Comparison of ENCODE assay signal across 1 cellular context in the genomic region with DNA sequence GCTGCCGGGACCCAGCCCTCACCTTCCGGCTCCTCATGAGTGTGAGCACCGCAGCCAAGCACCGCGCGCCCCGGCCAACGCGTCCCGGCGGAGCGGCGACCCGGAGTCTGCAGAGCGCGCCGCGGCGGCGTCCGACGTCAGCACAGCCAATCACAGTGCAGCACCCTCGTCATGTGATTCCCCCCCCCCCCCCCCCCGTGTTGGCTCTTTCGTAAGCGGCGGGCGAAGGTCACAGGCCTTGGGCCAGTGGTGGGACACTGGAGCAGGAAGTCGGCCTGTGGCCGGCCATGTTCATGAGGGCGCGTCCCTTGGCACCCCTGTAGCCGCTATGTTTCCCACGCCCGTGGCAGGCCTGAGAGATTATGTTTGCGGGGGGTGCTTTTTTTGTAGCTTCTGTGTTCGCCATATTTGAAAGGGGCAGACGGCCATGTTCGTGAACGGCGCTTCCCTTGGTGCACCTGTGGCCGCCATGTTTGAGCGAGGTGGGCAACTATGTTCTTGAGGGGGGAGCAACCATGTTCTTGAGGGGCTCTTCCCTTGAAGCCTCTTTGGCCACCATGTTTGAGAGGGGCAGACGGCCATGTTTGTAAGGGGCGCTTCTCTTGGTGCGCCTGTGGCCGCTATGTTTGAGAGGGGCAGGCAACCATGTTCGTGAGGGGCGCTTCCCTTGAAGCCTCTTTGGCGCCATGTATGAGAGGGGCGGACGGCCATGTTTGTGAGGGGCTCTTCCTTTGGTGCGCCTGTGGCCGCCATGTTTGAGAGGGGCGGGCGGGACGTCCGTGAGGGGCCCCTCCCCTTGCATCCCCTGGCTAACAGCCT.
A peak's percentile ranks its signal among the peaks of the same experiment; 100 is the strongest.
TF ChIP-seq lines count a peak whose summit lies in the region.

A gene (minus strand): TSS at position 123 of the 819 bp plus-strand sequence. CDS start 86 bp downstream, at position 37.

TF ChIP-seq in WTC11, 78 proteins besides CTCF, POLR2A, EP300 and RAD21 (continued from another document):
- TF ChIP-seq CREM (CRISPR knock-in tag; IDR thresholded peaks at IDR 0.05): no peak
- TF ChIP-seq JAZF1 (CRISPR knock-in tag; IDR thresholded peaks at IDR 0.05): no peak
- peak; percentile 55 for TF ChIP-seq SP1 (CRISPR knock-in tag; conservative IDR thresholded peaks at IDR 0.05)
- TF ChIP-seq ZNF416 (CRISPR knock-in tag; IDR thresholded peaks at IDR 0.05): no peak
- TF ChIP-seq ZNF263 (CRISPR knock-in tag; IDR thresholded peaks at IDR 0.05; ENCODE audit: low read depth): no peak
- TF ChIP-seq ZNF121 (CRISPR knock-in tag; IDR thresholded peaks at IDR 0.05): peak; percentile 73; the same call in 1 of the 2 replicates
- TF ChIP-seq, protein P1, sequence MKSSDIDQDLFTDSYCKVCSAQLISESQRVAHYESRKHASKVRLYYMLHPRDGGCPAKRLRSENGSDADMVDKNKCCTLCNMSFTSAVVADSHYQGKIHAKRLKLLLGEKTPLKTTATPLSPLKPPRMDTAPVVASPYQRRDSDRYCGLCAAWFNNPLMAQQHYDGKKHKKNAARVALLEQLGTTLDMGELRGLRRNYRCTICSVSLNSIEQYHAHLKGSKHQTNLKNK (CRISPR knock-in tag; IDR thresholded peaks at IDR 0.05): no peak
- TF ChIP-seq NR2C2 (CRISPR knock-in tag; IDR thresholded peaks at IDR 0.05): no peak
- TF ChIP-seq, protein P2, sequence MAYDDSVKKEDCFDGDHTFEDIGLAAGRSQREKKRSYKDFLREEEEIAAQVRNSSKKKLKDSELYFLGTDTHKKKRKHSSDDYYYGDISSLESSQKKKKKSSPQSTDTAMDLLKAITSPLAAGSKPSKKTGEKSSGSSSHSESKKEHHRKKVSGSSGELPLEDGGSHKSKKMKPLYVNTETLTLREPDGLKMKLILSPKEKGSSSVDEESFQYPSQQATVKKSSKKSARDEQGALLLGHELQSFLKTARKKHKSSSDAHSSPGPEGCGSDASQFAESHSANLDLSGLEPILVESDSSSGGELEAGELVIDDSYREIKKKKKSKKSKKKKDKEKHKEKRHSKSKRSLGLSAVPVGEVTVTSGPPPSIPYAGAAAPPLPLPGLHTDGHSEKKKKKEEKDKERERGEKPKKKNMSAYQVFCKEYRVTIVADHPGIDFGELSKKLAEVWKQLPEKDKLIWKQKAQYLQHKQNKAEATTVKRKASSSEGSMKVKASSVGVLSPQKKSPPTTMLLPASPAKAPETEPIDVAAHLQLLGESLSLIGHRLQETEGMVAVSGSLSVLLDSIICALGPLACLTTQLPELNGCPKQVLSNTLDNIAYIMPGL (CRISPR knock-in tag; IDR thresholded peaks at IDR 0.05): no peak
- TF ChIP-seq NR3C1 (CRISPR knock-in tag; conservative IDR thresholded peaks at IDR 0.05; ENCODE audit: low read depth): no peak
- no peak for TF ChIP-seq ATF1 (CRISPR knock-in tag; IDR thresholded peaks at IDR 0.05)
- TF ChIP-seq, protein P3, sequence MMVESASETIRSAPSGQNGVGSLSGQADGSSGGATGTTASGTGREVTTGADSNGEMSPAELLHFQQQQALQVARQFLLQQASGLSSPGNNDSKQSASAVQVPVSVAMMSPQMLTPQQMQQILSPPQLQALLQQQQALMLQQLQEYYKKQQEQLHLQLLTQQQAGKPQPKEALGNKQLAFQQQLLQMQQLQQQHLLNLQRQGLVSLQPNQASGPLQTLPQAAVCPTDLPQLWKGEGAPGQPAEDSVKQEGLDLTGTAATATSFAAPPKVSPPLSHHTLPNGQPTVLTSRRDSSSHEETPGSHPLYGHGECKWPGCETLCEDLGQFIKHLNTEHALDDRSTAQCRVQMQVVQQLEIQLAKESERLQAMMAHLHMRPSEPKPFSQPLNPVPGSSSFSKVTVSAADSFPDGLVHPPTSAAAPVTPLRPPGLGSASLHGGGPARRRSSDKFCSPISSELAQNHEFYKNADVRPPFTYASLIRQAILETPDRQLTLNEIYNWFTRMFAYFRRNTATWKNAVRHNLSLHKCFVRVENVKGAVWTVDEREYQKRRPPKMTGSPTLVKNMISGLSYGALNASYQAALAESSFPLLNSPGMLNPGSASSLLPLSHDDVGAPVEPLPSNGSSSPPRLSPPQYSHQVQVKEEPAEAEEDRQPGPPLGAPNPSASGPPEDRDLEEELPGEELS (CRISPR knock-in tag; IDR thresholded peaks at IDR 0.05): no peak; the same call in 1 of the 2 replicates
- no peak for TF ChIP-seq TEAD4 (CRISPR knock-in tag; IDR thresholded peaks at IDR 0.05)
- TF ChIP-seq TCF7 (CRISPR knock-in tag; IDR thresholded peaks at IDR 0.05; ENCODE audit: low read depth): no peak
- no peak for TF ChIP-seq ZBTB21 (CRISPR knock-in tag; IDR thresholded peaks at IDR 0.05; ENCODE audit: borderline replicate concordance)
- TF ChIP-seq FOXK1 (CRISPR knock-in tag; IDR thresholded peaks at IDR 0.05): no peak; the same call in 1 of the 2 replicates
- no peak for TF ChIP-seq RELA (CRISPR knock-in tag; IDR thresholded peaks at IDR 0.05; ENCODE audit: borderline replicate concordance)
- no peak for TF ChIP-seq FOXP1 (CRISPR knock-in tag; IDR thresholded peaks at IDR 0.05; ENCODE audit: borderline replicate concordance)
- TF ChIP-seq, protein P4, sequence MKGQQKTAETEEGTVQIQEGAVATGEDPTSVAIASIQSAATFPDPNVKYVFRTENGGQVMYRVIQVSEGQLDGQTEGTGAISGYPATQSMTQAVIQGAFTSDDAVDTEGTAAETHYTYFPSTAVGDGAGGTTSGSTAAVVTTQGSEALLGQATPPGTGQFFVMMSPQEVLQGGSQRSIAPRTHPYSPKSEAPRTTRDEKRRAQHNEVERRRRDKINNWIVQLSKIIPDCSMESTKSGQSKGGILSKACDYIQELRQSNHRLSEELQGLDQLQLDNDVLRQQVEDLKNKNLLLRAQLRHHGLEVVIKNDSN (CRISPR knock-in tag; IDR thresholded peaks at IDR 0.05): peak; percentile 91
- no peak for TF ChIP-seq MXD4 (CRISPR knock-in tag; IDR thresholded peaks at IDR 0.05; ENCODE audit: borderline replicate concordance)
- no peak for TF ChIP-seq SMAD4 (CRISPR knock-in tag; IDR thresholded peaks at IDR 0.05)
- no peak for TF ChIP-seq GTF2I (CRISPR knock-in tag; conservative IDR thresholded peaks at IDR 0.05)
- TF ChIP-seq, protein P5, sequence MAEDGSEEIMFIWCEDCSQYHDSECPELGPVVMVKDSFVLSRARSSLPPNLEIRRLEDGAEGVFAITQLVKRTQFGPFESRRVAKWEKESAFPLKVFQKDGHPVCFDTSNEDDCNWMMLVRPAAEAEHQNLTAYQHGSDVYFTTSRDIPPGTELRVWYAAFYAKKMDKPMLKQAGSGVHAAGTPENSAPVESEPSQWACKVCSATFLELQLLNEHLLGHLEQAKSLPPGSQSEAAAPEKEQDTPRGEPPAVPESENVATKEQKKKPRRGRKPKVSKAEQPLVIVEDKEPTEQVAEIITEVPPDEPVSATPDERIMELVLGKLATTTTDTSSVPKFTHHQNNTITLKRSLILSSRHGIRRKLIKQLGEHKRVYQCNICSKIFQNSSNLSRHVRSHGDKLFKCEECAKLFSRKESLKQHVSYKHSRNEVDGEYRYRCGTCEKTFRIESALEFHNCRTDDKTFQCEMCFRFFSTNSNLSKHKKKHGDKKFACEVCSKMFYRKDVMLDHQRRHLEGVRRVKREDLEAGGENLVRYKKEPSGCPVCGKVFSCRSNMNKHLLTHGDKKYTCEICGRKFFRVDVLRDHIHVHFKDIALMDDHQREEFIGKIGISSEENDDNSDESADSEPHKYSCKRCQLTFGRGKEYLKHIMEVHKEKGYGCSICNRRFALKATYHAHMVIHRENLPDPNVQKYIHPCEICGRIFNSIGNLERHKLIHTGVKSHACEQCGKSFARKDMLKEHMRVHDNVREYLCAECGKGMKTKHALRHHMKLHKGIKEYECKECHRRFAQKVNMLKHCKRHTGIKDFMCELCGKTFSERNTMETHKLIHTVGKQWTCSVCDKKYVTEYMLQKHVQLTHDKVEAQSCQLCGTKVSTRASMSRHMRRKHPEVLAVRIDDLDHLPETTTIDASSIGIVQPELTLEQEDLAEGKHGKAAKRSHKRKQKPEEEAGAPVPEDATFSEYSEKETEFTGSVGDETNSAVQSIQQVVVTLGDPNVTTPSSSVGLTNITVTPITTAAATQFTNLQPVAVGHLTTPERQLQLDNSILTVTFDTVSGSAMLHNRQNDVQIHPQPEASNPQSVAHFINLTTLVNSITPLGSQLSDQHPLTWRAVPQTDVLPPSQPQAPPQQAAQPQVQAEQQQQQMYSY (CRISPR knock-in tag; IDR thresholded peaks at IDR 0.05): no peak
- TF ChIP-seq, protein P6, sequence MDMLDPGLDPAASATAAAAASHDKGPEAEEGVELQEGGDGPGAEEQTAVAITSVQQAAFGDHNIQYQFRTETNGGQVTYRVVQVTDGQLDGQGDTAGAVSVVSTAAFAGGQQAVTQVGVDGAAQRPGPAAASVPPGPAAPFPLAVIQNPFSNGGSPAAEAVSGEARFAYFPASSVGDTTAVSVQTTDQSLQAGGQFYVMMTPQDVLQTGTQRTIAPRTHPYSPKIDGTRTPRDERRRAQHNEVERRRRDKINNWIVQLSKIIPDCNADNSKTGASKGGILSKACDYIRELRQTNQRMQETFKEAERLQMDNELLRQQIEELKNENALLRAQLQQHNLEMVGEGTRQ (CRISPR knock-in tag; IDR thresholded peaks at IDR 0.05): peak; percentile 92
- no peak for TF ChIP-seq RORB (CRISPR knock-in tag; IDR thresholded peaks at IDR 0.05)
- TF ChIP-seq ZNF317 (CRISPR knock-in tag; IDR thresholded peaks at IDR 0.05; ENCODE audit: borderline replicate concordance, low read depth): no peak
- no peak for TF ChIP-seq KAT7 (CRISPR knock-in tag; IDR thresholded peaks at IDR 0.05; ENCODE audit: borderline replicate concordance)
- peak; percentile 34; the same call in 1 of the 2 replicates for TF ChIP-seq GABPB1 (CRISPR knock-in tag; IDR thresholded peaks at IDR 0.05)
- TF ChIP-seq FOXJ3 (CRISPR knock-in tag; IDR thresholded peaks at IDR 0.05; ENCODE audit: borderline replicate concordance): no peak
- no peak for TF ChIP-seq PRRX2 (CRISPR knock-in tag; IDR thresholded peaks at IDR 0.05)
- TF ChIP-seq ZNF219 (CRISPR knock-in tag; IDR thresholded peaks at IDR 0.05; ENCODE audit: borderline replicate concordance): no peak
- peak; percentile 43; the same call in 1 of the 2 replicates for TF ChIP-seq ZNF396 (CRISPR knock-in tag; IDR thresholded peaks at IDR 0.05; ENCODE audit: borderline replicate concordance)
- TF ChIP-seq, protein P7, sequence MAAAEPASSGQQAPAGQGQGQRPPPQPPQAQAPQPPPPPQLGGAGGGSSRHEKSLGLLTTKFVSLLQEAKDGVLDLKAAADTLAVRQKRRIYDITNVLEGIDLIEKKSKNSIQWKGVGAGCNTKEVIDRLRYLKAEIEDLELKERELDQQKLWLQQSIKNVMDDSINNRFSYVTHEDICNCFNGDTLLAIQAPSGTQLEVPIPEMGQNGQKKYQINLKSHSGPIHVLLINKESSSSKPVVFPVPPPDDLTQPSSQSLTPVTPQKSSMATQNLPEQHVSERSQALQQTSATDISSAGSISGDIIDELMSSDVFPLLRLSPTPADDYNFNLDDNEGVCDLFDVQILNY (CRISPR knock-in tag; IDR thresholded peaks at IDR 0.05): 0 out of 2 replicates have a peak, but pooled peaks have one; percentile 77
- TF ChIP-seq, protein P8, sequence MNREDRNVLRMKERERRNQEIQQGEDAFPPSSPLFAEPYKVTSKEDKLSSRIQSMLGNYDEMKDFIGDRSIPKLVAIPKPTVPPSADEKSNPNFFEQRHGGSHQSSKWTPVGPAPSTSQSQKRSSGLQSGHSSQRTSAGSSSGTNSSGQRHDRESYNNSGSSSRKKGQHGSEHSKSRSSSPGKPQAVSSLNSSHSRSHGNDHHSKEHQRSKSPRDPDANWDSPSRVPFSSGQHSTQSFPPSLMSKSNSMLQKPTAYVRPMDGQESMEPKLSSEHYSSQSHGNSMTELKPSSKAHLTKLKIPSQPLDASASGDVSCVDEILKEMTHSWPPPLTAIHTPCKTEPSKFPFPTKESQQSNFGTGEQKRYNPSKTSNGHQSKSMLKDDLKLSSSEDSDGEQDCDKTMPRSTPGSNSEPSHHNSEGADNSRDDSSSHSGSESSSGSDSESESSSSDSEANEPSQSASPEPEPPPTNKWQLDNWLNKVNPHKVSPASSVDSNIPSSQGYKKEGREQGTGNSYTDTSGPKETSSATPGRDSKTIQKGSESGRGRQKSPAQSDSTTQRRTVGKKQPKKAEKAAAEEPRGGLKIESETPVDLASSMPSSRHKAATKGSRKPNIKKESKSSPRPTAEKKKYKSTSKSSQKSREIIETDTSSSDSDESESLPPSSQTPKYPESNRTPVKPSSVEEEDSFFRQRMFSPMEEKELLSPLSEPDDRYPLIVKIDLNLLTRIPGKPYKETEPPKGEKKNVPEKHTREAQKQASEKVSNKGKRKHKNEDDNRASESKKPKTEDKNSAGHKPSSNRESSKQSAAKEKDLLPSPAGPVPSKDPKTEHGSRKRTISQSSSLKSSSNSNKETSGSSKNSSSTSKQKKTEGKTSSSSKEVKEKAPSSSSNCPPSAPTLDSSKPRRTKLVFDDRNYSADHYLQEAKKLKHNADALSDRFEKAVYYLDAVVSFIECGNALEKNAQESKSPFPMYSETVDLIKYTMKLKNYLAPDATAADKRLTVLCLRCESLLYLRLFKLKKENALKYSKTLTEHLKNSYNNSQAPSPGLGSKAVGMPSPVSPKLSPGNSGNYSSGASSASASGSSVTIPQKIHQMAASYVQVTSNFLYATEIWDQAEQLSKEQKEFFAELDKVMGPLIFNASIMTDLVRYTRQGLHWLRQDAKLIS (CRISPR knock-in tag; IDR thresholded peaks at IDR 0.05; ENCODE audit: borderline replicate concordance): no peak
- TF ChIP-seq ZNF423 (CRISPR knock-in tag; IDR thresholded peaks at IDR 0.05): no peak
